ENCODE assay signal across 1 cellular context in the genomic region with DNA sequence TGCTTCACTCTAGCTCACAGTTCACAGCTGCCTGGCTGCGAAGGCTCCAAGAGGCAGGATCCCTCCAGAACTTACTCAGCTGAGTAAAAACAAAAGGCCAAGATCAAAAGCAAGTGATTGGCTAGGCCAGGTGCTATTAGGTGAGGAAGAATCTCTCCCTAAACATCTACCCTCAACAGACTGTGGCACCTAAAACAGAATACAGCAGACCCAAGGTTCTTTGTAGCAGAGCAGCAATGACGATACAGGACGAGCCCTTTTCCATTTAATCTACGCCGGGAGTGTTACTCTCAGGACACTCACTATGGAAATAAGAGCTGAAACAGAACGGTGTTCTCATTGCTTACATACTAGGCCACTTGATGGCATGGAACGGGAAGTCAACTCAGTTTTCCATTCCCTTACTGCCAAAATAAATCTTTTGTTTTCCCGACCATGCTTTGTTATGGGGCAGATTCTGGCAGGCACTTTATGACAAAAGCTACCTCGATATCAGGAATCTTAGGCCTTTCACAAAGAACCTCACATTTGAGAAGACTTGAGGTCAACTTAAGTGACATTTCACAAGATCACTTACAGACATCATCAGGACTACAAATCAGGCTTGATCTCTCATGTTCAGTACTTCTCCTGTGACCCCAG.
TF ChIP-seq lines count a peak whose summit lies in the region.

No MANE protein-coding gene starts in this region.

TF ChIP-seq in SK-N-SH treated with all-trans-retinoic acid at 6 μM for 48 hours, 23 proteins besides CTCF, POLR2A, EP300 and RAD21 (continued from another document):
- TF ChIP-seq, protein P1, sequence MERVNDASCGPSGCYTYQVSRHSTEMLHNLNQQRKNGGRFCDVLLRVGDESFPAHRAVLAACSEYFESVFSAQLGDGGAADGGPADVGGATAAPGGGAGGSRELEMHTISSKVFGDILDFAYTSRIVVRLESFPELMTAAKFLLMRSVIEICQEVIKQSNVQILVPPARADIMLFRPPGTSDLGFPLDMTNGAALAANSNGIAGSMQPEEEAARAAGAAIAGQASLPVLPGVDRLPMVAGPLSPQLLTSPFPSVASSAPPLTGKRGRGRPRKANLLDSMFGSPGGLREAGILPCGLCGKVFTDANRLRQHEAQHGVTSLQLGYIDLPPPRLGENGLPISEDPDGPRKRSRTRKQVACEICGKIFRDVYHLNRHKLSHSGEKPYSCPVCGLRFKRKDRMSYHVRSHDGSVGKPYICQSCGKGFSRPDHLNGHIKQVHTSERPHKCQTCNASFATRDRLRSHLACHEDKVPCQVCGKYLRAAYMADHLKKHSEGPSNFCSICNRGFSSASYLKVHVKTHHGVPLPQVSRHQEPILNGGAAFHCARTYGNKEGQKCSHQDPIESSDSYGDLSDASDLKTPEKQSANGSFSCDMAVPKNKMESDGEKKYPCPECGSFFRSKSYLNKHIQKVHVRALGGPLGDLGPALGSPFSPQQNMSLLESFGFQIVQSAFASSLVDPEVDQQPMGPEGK (CRISPR knock-in tag; IDR thresholded peaks at IDR 0.05; ENCODE audit: borderline replicate concordance): no peak
